Comparison of ENCODE assay signal across 18 cellular contexts in the genomic region with DNA sequence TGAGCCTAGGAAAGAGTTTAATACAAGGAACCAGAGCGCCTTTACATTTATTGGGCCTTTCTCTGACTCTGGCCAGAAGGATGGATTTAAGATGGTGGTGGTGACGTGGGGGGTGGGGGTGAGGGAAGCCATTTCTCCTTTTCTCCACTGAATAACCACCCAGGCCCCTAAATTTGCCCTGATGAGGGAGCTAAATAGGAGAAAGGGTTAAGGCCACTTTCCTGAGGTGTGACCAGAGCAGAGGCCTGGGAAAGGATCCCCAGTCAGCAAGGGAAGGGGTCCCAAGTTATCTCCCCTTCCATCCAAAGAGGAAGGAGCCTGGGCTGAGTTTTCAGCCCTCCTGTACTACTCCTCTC. TPM values are rescaled to one million over a fixed set of nuclear protein-coding genes. Genes with fewer than 3 reads are reported as not detected.
DNase-seq lines count a peak whose midpoint lies in the region; ATAC-seq, FAIRE-seq and TF ChIP-seq lines count a peak whose summit lies in the region.
"Had no signal": no experiment of that assay in that cellular context is flagged by ENCODE, and none has a peak within 500 bp of the region (broad histone marks: within the 10 kb centered on the region; RNA-seq: fewer than 3 reads in every experiment).

No MANE protein-coding gene starts in this region.

- TF ChIP-seq RAD21 in K562 (CRISPR knock-in tag; conservative IDR thresholded peaks at IDR 0.05 in 1 of 2, IDR thresholded peaks at IDR 0.05 in 1 of 2), result no peak

- no peak for TF ChIP-seq EP300 in K562 (IDR thresholded peaks at IDR 0.05; ENCODE audit: low read length)

- no peaks in the 10 kb centered on the region for H3F3A ChIP-seq in Loucy (ENCODE audit: low read depth)

- no peaks in the 10 kb centered on the region for H3K9me3 Mint-ChIP-seq in activated CD4-positive, alpha-beta memory T cell treated with anti-CD3 and anti-CD28 coated beads for 36 hours
- no peaks in the 10 kb centered on the region for H3K9me3 Mint-ChIP-seq in activated CD4-positive, alpha-beta memory T cell treated with anti-CD3 and anti-CD28 coated beads, Interleukin-2, amount 10 ng/mL, durations not matched to agents 7 days and 5 days
- no peaks in the 10 kb centered on the region for H3K9me3 Mint-ChIP-seq in nephron progenitor cell
- H3K9me3 Mint-ChIP-seq in CD4-positive, alpha-beta T cell, result no peaks in the 10 kb centered on the region
- H3K9me3 Mint-ChIP-seq: stimulated activated memory B cell treated with anti-CD40 and anti-IgM and Interleukin-4, amounts not matched to agents 10 μg/mL and 1 μg/mL and 100 μg/mL, for 72 hours had no signal

- H3K4me3 ChIP-seq in Loucy (ENCODE audit: low read length, poor library complexity, severe bottlenecking) (peak overlapping the region; percentile 89), K562 (peak overlapping the region; percentile 97)

- peaks cover 28% of the 10 kb centered on the region for H3K27me3 ChIP-seq in Loucy (ENCODE audit: insufficient read depth, low read length, poor library complexity, severe bottlenecking)
- H3K27me3 ChIP-seq in K562 (ENCODE audit: control insufficient read depth in 2 of 2, insufficient read depth in 2 of 2, low read length in 2 of 2), result no peaks in the 10 kb centered on the region
- peaks cover 98% of the 10 kb centered on the region for H3K27me3 ChIP-seq in CD4-positive, alpha-beta T cell (ENCODE audit: control insufficient read depth, insufficient read depth, low read length)

- WGBS in K562 (ENCODE audit: insufficient coverage, low coverage, missing lambda C conversion rate), result 25% methylated on average over 1 of the region's 2 CpGs

- peak; percentile 0 for ATAC-seq in K562
- ATAC-seq in CD4-positive, alpha-beta T cell (ENCODE audit: poor library complexity), result no peak
- ATAC-seq: heart left ventricle; stimulated activated memory B cell treated with anti-CD40 and anti-IgM and Interleukin-4, amounts not matched to agents 10 μg/mL and 1 μg/mL and 100 μg/mL, for 72 hours had no signal

- H3K36me3 ChIP-seq in Loucy (ENCODE audit: insufficient read depth, low read length) (peaks cover 4% of the 10 kb centered on the region; the same call in 1 of the 2 replicates), K562 (ENCODE audit: control insufficient read depth, insufficient read depth, low read length) (peaks cover 26% of the 10 kb centered on the region)
- H3K36me3 ChIP-seq: HAP-1, heart left ventricle, lower lobe of right lung, tibial nerve had no signal

- intact Hi-C loops in activated CD4-positive, alpha-beta memory T cell treated with anti-CD3 and anti-CD28 coated beads for 36 hours (cut with micrococcal nuclease), result no loop called here
- intact Hi-C loops in K562 (cut with micrococcal nuclease), result loop anchor here (2.0 to 5.0 kb wide), 2 partner anchors 80 to 370 kb away; a partner anchor contains a TSS
- intact Hi-C loops in CD4-positive, alpha-beta T cell (cut with DNase I, micrococcal nuclease), result no loop called here

- H3K79me2 ChIP-seq in Loucy (ENCODE audit: insufficient read depth, low read length) (peaks cover 98% of the 10 kb centered on the region), K562 (ENCODE audit: control insufficient read depth, insufficient read depth, low read length) (peaks cover 88% of the 10 kb centered on the region)

- H3K27me3 Mint-ChIP-seq in activated CD4-positive, alpha-beta memory T cell treated with anti-CD3 and anti-CD28 coated beads for 36 hours, result peaks cover 73% of the 10 kb centered on the region
- H3K27me3 Mint-ChIP-seq in activated CD4-positive, alpha-beta memory T cell treated with anti-CD3 and anti-CD28 coated beads, Interleukin-2, amount 10 ng/mL, durations not matched to agents 7 days and 5 days, result peaks cover 93% of the 10 kb centered on the region
- peaks cover 18% of the 10 kb centered on the region for H3K27me3 Mint-ChIP-seq in nephron progenitor cell (ENCODE audit: low read depth, poor library complexity)
- H3K27me3 Mint-ChIP-seq in CD4-positive, alpha-beta T cell, result peaks cover 99% of the 10 kb centered on the region

- peak overlapping the region; percentile 97 for H3K27ac ChIP-seq in K562 (ENCODE audit: extremely low read depth, low read depth, low read length)
- H3K27ac ChIP-seq in CD4-positive, alpha-beta T cell (ENCODE audit: low read depth, low read length), result no peak overlapping the region
- H3K27ac ChIP-seq: heart left ventricle, lower lobe of right lung, VCaP had no signal

- no TSS peak for BruUV-seq in K562 (replicated peaks; lab: Mats Ljungman, UMichigan)

- peaks cover 24% of the 10 kb centered on the region for H4K20me1 ChIP-seq in Loucy (ENCODE audit: insufficient read depth, low read length, poor library complexity, severe bottlenecking)
- H4K20me1 ChIP-seq in K562 (replicated peaks; ENCODE audit: control insufficient read depth, insufficient read depth, low read length), result peaks cover 26% of the 10 kb centered on the region

- H3K4me2 ChIP-seq in Loucy (ENCODE audit: low read depth, low read length, poor library complexity, severe bottlenecking), result peak overlapping the region; percentile 95
- H3K4me2 ChIP-seq in K562 (ENCODE audit: insufficient read depth, low read length), result peak overlapping the region; percentile 99

- no peaks in the 10 kb centered on the region for H3K9me1 ChIP-seq in K562 (ENCODE audit: control insufficient read depth, insufficient read depth, low read length)

- no peaks in the 10 kb centered on the region for H3K9me2 ChIP-seq in Loucy (replicated peaks; ENCODE audit: low read depth, low read length)

- TF ChIP-seq CTCF in Loucy (conservative IDR thresholded peaks at IDR 0.05; ENCODE audit: low read length), result no peak
- TF ChIP-seq CTCF in K562 (IDR thresholded peaks at IDR 0.05 in 2 of 3, conservative IDR thresholded peaks at IDR 0.05 in 1 of 3; ENCODE audit: insufficient read depth in 2 of 3, low read depth in 1 of 3, low read length in 3 of 3), result no peak
- TF ChIP-seq CTCF in nephron progenitor cell (IDR thresholded peaks at IDR 0.05), result no peak
- TF ChIP-seq CTCF in CD4-positive, alpha-beta T cell (IDR thresholded peaks at IDR 0.05), result no peak

- H3K36me3 Mint-ChIP-seq in activated CD4-positive, alpha-beta memory T cell treated with anti-CD3 and anti-CD28 coated beads for 36 hours, result no peaks in the 10 kb centered on the region
- no peaks in the 10 kb centered on the region for H3K36me3 Mint-ChIP-seq in activated CD4-positive, alpha-beta memory T cell treated with anti-CD3 and anti-CD28 coated beads, Interleukin-2, amount 10 ng/mL, durations not matched to agents 7 days and 5 days (ENCODE audit: low read depth)
- H3K36me3 Mint-ChIP-seq in nephron progenitor cell (ENCODE audit: low read depth), result peaks cover 45% of the 10 kb centered on the region
- H3K36me3 Mint-ChIP-seq in CD4-positive, alpha-beta T cell (ENCODE audit: low read depth), result no peaks in the 10 kb centered on the region
- H3K36me3 Mint-ChIP-seq: stimulated activated memory B cell treated with anti-CD40 and anti-IgM and Interleukin-4, amounts not matched to agents 10 μg/mL and 1 μg/mL and 100 μg/mL, for 72 hours had no signal

- H3K4me1 Mint-ChIP-seq in activated CD4-positive, alpha-beta memory T cell treated with anti-CD3 and anti-CD28 coated beads for 36 hours (ENCODE audit: low read depth), result peaks cover 8% of the 10 kb centered on the region
- peaks cover 20% of the 10 kb centered on the region for H3K4me1 Mint-ChIP-seq in activated CD4-positive, alpha-beta memory T cell treated with anti-CD3 and anti-CD28 coated beads, Interleukin-2, amount 10 ng/mL, durations not matched to agents 7 days and 5 days
- H3K4me1 Mint-ChIP-seq in nephron progenitor cell, result peaks cover 72% of the 10 kb centered on the region
- peaks cover 16% of the 10 kb centered on the region for H3K4me1 Mint-ChIP-seq in CD4-positive, alpha-beta T cell (ENCODE audit: low read depth)

- H3K4me1 ChIP-seq in Loucy (ENCODE audit: insufficient read depth, low read length, poor library complexity, severe bottlenecking) (peaks cover 48% of the 10 kb centered on the region), K562 (replicated peaks in 1 of 2; ENCODE audit: control insufficient read depth in 2 of 2, insufficient read depth in 2 of 2, low read length in 2 of 2) (peaks cover 39 to 62% of the 10 kb centered on the region in 2 experiments)
- H3K4me1 ChIP-seq: HAP-1 had no signal

- H3K9me3 ChIP-seq in Loucy (ENCODE audit: insufficient read depth, low read depth, low read length) (no peaks in the 10 kb centered on the region), K562 (replicated peaks; ENCODE audit: control insufficient read depth, insufficient read depth, low read depth, low read length) (no peaks in the 10 kb centered on the region)
- H3K9me3 ChIP-seq in CD4-positive, alpha-beta T cell (ENCODE audit: control insufficient read depth, low read length), result no peaks in the 10 kb centered on the region
- H3K9me3 ChIP-seq: HAP-1, heart left ventricle, lower lobe of right lung, tibial nerve had no signal

- FAIRE-seq in K562 (lab: Jason Lieb, UNC) (no peak), GM19239 (lab: Jason Lieb, UNC) (no peak)
- FAIRE-seq: A204.1 had no signal

- POLR2A ChIA-PET in activated CD4-positive, alpha-beta memory T cell treated with anti-CD3 and anti-CD28 coated beads for 36 hours (lab: Charles Lee), result no interaction called here
- POLR2A ChIA-PET in activated CD4-positive, alpha-beta memory T cell treated with anti-CD3 and anti-CD28 coated beads, Interleukin-2, amount 10 ng/mL, durations not matched to agents 7 days and 5 days (lab: Charles Lee), result interaction anchor here (1.0 kb wide), 1 partner anchor 17 kb away, joined by 4 read pairs; no protein-coding TSS in a partner anchor
- POLR2A ChIA-PET in K562 (lab: Yijun Ruan, JAX), result interaction anchor here (0.6 to 4.0 kb wide), 4 partner anchors 9 to 610 kb away, joined by 3 to 43 read pairs (median 13); no protein-coding TSS in a partner anchor
- POLR2A ChIA-PET in CD4-positive, alpha-beta T cell (lab: Charles Lee), result interaction anchor here (1.3 to 1.8 kb wide), 2 partner anchors 9 kb away, joined by 4 read pairs; no protein-coding TSS in a partner anchor

- in situ Hi-C loops in K562 (cut with MboI), result loop anchor here (10.0 kb wide), 1 partner anchor 592 kb away; a partner anchor contains a TSS

- H3K4me3 Mint-ChIP-seq in activated CD4-positive, alpha-beta memory T cell treated with anti-CD3 and anti-CD28 coated beads for 36 hours, result peak overlapping the region; percentile 77
- H3K4me3 Mint-ChIP-seq in activated CD4-positive, alpha-beta memory T cell treated with anti-CD3 and anti-CD28 coated beads, Interleukin-2, amount 10 ng/mL, durations not matched to agents 7 days and 5 days, result no peak overlapping the region
- peak overlapping the region; percentile 99 for H3K4me3 Mint-ChIP-seq in nephron progenitor cell
- H3K4me3 Mint-ChIP-seq in CD4-positive, alpha-beta T cell, result no peak overlapping the region
- H3K4me3 Mint-ChIP-seq: stimulated activated memory B cell treated with anti-CD40 and anti-IgM and Interleukin-4, amounts not matched to agents 10 μg/mL and 1 μg/mL and 100 μg/mL, for 72 hours had no signal

- no peak for DNase-seq in activated CD4-positive, alpha-beta memory T cell treated with anti-CD3 and anti-CD28 coated beads for 36 hours
- no peak for DNase-seq in activated CD4-positive, alpha-beta memory T cell treated with anti-CD3 and anti-CD28 coated beads, Interleukin-2, amount 10 ng/mL, durations not matched to agents 7 days and 5 days
- peak in 1 of 4 experiments; percentile 53 for DNase-seq in K562 (ENCODE audit: extremely low read depth in 1 of 4, low spot score in 3 of 4)
- peak; percentile 25 for DNase-seq in nephron progenitor cell
- DNase-seq in GM19239 (ENCODE audit: insufficient read length, low spot score), result no peak
- no peak for DNase-seq in CD4-positive, alpha-beta T cell
- DNase-seq in NCI-H2196 treated with DMSO at 0.1 percent for 48 hours (lab: John Stamatoyannopoulos, UW; ENCODE audit: unreplicated experiment), result no peak
- DNase-seq: heart left ventricle, lower lobe of right lung, NCI-H2227 treated with DMSO at 0.1 percent for 48 hours had no signal

- no peak overlapping the region for H2AFZ ChIP-seq in Loucy (ENCODE audit: low read length)
- H2AFZ ChIP-seq in K562 (ENCODE audit: low read depth, low read length), result peak overlapping the region; percentile 73; the same call in 1 of the 2 replicates

- no peak overlapping the region for H3K27ac Mint-ChIP-seq in activated CD4-positive, alpha-beta memory T cell treated with anti-CD3 and anti-CD28 coated beads for 36 hours
- H3K27ac Mint-ChIP-seq in activated CD4-positive, alpha-beta memory T cell treated with anti-CD3 and anti-CD28 coated beads, Interleukin-2, amount 10 ng/mL, durations not matched to agents 7 days and 5 days, result no peak overlapping the region
- peak overlapping the region; percentile 99 for H3K27ac Mint-ChIP-seq in nephron progenitor cell
- no peak overlapping the region for H3K27ac Mint-ChIP-seq in CD4-positive, alpha-beta T cell
- H3K27ac Mint-ChIP-seq: stimulated activated memory B cell treated with anti-CD40 and anti-IgM and Interleukin-4, amounts not matched to agents 10 μg/mL and 1 μg/mL and 100 μg/mL, for 72 hours had no signal

- no peak for TF ChIP-seq POLR2A in K562 (conservative IDR thresholded peaks at IDR 0.05)

- H3K9ac ChIP-seq in Loucy (ENCODE audit: low read depth, low read length, poor library complexity, severe bottlenecking), result peak overlapping the region; percentile 98
- peak overlapping the region; percentile 91 to 95; a peak in 3 of 4 replicates for H3K9ac ChIP-seq in K562 (ENCODE audit: insufficient read depth in 1 of 2, low read depth in 2 of 2, low read length in 2 of 2)

- CTCF ChIA-PET in activated CD4-positive, alpha-beta memory T cell treated with anti-CD3 and anti-CD28 coated beads for 36 hours (lab: Charles Lee), result interaction anchor here (1.1 to 4.5 kb wide), 2 partner anchors 8 to 9 kb away, joined by 5 to 50 read pairs; no protein-coding TSS in a partner anchor
- CTCF ChIA-PET in activated CD4-positive, alpha-beta memory T cell treated with anti-CD3 and anti-CD28 coated beads, Interleukin-2, amount 10 ng/mL, durations not matched to agents 7 days and 5 days (lab: Charles Lee), result interaction anchor here (0.6 to 1.1 kb wide), 3 partner anchors 9 to 276 kb away, joined by 3 to 4 read pairs (median 3); no protein-coding TSS in a partner anchor
- CTCF ChIA-PET in K562 (lab: Yijun Ruan, JAX; ENCODE audit: low intra/inter-chr PET ratio), result no interaction called here
- CTCF ChIA-PET in CD4-positive, alpha-beta T cell (lab: Charles Lee), result interaction anchor here (3.1 kb wide), 1 partner anchor 10 kb away, joined by 19 read pairs; no protein-coding TSS in a partner anchor

RNA-seq across cellular contexts. Expression of a gene that starts 1.1 kb away (rescaled TPM):
- total RNA-seq in activated CD4-positive, alpha-beta memory T cell treated with anti-CD3 and anti-CD28 coated beads for 36 hours, result 1 to 10 TPM; 1.4 to 1.5 TPM
- total RNA-seq in activated CD4-positive, alpha-beta memory T cell treated with anti-CD3 and anti-CD28 coated beads, Interleukin-2, amount 10 ng/mL, durations not matched to agents 7 days and 5 days, result 1 to 10 TPM in 1 of 2 experiments, under 1 TPM in 1; 0.88 to 1.4 TPM
- total RNA-seq in K562 (2011; cell fraction: chromatin; rRNA removed; ENCODE audit: low replicate concordance), result 92.5 and 108 TPM in 2 replicates
- 55.1 and 62.2 TPM in 2 replicates for total RNA-seq in K562 (2011; cell fraction: nucleolus; rRNA removed)
- total RNA-seq in K562 (2011; cell fraction: nucleoplasm; rRNA removed), result 83.2 and 118 TPM in 2 replicates
- total RNA-seq in K562 (2014; rRNA removed) (77.6 and 91.3 TPM in 2 replicates), K562 (2014; rRNA removed; fragmentation: Illumina TruSeq; extraction: Trizol) (64.8 and 71.4 TPM in 2 replicates), K562 (2015; rRNA removed; fragmentation: Illumina TruSeq; extraction: Trizol) (54.3 and 54.6 TPM in 2 replicates), K562 (2021) (136 and 146 TPM in 2 replicates)
- polyA plus RNA-seq in K562 (2011; rRNA removed) (104 and 141 TPM in 2 replicates), K562 (2014; fragmentation: Illumina TruSeq; extraction: Trizol) (187 and 196 TPM in 2 replicates), K562 (2014; fragmentation: Nextera tagmentation; extraction: Ambion mirVana) (1 to 10 TPM; 3.1 to 5.2 TPM), K562 (2014; rRNA removed) (136 and 145 TPM in 2 replicates)
- polyA plus RNA-seq in K562 (2011; cell fraction: cytosol; rRNA removed), result 113 and 142 TPM in 2 replicates
- 117 and 138 TPM in 2 replicates for polyA plus RNA-seq in K562 (2011; cell fraction: nucleus; rRNA removed)
- 89.9 and 176 TPM in 2 replicates for polyA plus RNA-seq in K562 (2012)
- 54.1 and 61.9 TPM in 2 replicates for polyA minus RNA-seq in K562 (2011; rRNA and poly(A)+ RNA removed)
- polyA minus RNA-seq in K562 (2011; cell fraction: cytosol; rRNA and poly(A)+ RNA removed), result 46.9 and 52.2 TPM in 2 replicates
- 28.9 and 46.7 TPM in 2 replicates for polyA minus RNA-seq in K562 (2011; cell fraction: nucleus; rRNA and poly(A)+ RNA removed)
- not detected for total RNA-seq in CD4-positive, alpha-beta T cell
- total RNA-seq: heart left ventricle, lower lobe of right lung had no signal
- polyA plus RNA-seq: heart left ventricle, neural cell had no signal

RNA-seq across cellular contexts. Expression of a gene that starts 12.1 kb away (rescaled TPM):
- total RNA-seq in activated CD4-positive, alpha-beta memory T cell treated with anti-CD3 and anti-CD28 coated beads for 36 hours, result not detected
- total RNA-seq in activated CD4-positive, alpha-beta memory T cell treated with anti-CD3 and anti-CD28 coated beads, Interleukin-2, amount 10 ng/mL, durations not matched to agents 7 days and 5 days, result not detected
- 13.9 and 15.4 TPM in 2 replicates for total RNA-seq in K562 (2011; cell fraction: chromatin; rRNA removed; ENCODE audit: low replicate concordance)
- total RNA-seq in K562 (2011; cell fraction: nucleolus; rRNA removed), result 8.9 and 11.7 TPM in 2 replicates
- total RNA-seq in K562 (2011; cell fraction: nucleoplasm; rRNA removed), result 12.5 and 25.9 TPM in 2 replicates
- total RNA-seq in K562 (2014; rRNA removed) (5.1 and 9.3 TPM in 2 replicates), K562 (2014; rRNA removed; fragmentation: Illumina TruSeq; extraction: Trizol) (1.5 and 2.9 TPM in 2 replicates), K562 (2015; rRNA removed; fragmentation: Illumina TruSeq; extraction: Trizol) (2.1 and 2.5 TPM in 2 replicates), K562 (2021) (14.9 and 17.7 TPM in 2 replicates)
- polyA plus RNA-seq in K562 (2011; rRNA removed) (3.6 and 4.6 TPM in 2 replicates), K562 (2014; fragmentation: Illumina TruSeq; extraction: Trizol) (7.0 and 8.3 TPM in 2 replicates), K562 (2014; fragmentation: Nextera tagmentation; extraction: Ambion mirVana) (1 to 10 TPM in 1 of 2 experiments, under 1 TPM in 1; 0.52 to 1.2 TPM), K562 (2014; rRNA removed) (18.8 and 23.8 TPM in 2 replicates)
- polyA plus RNA-seq in K562 (2011; cell fraction: cytosol; rRNA removed), result 7.3 and 10.8 TPM in 2 replicates
- 16.6 and 22.3 TPM in 2 replicates for polyA plus RNA-seq in K562 (2011; cell fraction: nucleus; rRNA removed)
- polyA plus RNA-seq in K562 (2012), result 5.9 and 20.0 TPM in 2 replicates
- 1.8 and 2.2 TPM in 2 replicates for polyA minus RNA-seq in K562 (2011; rRNA and poly(A)+ RNA removed)
- 2.4 and 7.1 TPM in 2 replicates for polyA minus RNA-seq in K562 (2011; cell fraction: cytosol; rRNA and poly(A)+ RNA removed)
- 3.1 and 4.2 TPM in 2 replicates for polyA minus RNA-seq in K562 (2011; cell fraction: nucleus; rRNA and poly(A)+ RNA removed)
- not detected for total RNA-seq in CD4-positive, alpha-beta T cell
- total RNA-seq: heart left ventricle had no signal
- polyA plus RNA-seq: heart left ventricle, neural cell had no signal

RNA-seq across cellular contexts. Expression of a gene that starts 16.4 kb away (rescaled TPM):
- under 1 TPM; 0.36 to 0.44 TPM for total RNA-seq in activated CD4-positive, alpha-beta memory T cell treated with anti-CD3 and anti-CD28 coated beads for 36 hours
- 1 to 10 TPM; 1.6 to 1.7 TPM for total RNA-seq in activated CD4-positive, alpha-beta memory T cell treated with anti-CD3 and anti-CD28 coated beads, Interleukin-2, amount 10 ng/mL, durations not matched to agents 7 days and 5 days
- total RNA-seq in K562 (2011; cell fraction: chromatin; rRNA removed; ENCODE audit: low replicate concordance), result 1.4 and 3.5 TPM in 2 replicates
- total RNA-seq in K562 (2011; cell fraction: nucleolus; rRNA removed), result 0.79 and 1.5 TPM in 2 replicates
- total RNA-seq in K562 (2011; cell fraction: nucleoplasm; rRNA removed), result 2.1 TPM in 2 replicates
- total RNA-seq in K562 (2014; rRNA removed) (8.3 and 11.0 TPM in 2 replicates), K562 (2014; rRNA removed; fragmentation: Illumina TruSeq; extraction: Trizol) (13.5 and 14.7 TPM in 2 replicates), K562 (2015; rRNA removed; fragmentation: Illumina TruSeq; extraction: Trizol) (14.8 and 16.7 TPM in 2 replicates), K562 (2021) (8.2 and 10.8 TPM in 2 replicates)
- polyA plus RNA-seq in K562 (2011; rRNA removed) (5.5 and 5.9 TPM in 2 replicates), K562 (2014; fragmentation: Illumina TruSeq; extraction: Trizol) (10.3 and 11.6 TPM in 2 replicates), K562 (2014; fragmentation: Nextera tagmentation; extraction: Ambion mirVana) (1 to 10 TPM; 5.7 to 5.8 TPM), K562 (2014; rRNA removed) (11.1 and 13.9 TPM in 2 replicates)
- 8.3 and 8.4 TPM in 2 replicates for polyA plus RNA-seq in K562 (2011; cell fraction: cytosol; rRNA removed)
- polyA plus RNA-seq in K562 (2011; cell fraction: nucleus; rRNA removed), result 2.7 and 3.9 TPM in 2 replicates
- 10.4 and 16.5 TPM in 2 replicates for polyA plus RNA-seq in K562 (2012)
- polyA minus RNA-seq in K562 (2011; rRNA and poly(A)+ RNA removed), result 1.9 and 2.5 TPM in 2 replicates
- polyA minus RNA-seq in K562 (2011; cell fraction: cytosol; rRNA and poly(A)+ RNA removed), result 2.9 and 3.5 TPM in 2 replicates
- polyA minus RNA-seq in K562 (2011; cell fraction: nucleus; rRNA and poly(A)+ RNA removed), result 0.67 and 2.3 TPM in 2 replicates
- total RNA-seq in CD4-positive, alpha-beta T cell, result not detected
- polyA plus RNA-seq: neural cell had no signal

RNA-seq across cellular contexts. Expression of a gene that starts 22.4 kb away (rescaled TPM):
- total RNA-seq in activated CD4-positive, alpha-beta memory T cell treated with anti-CD3 and anti-CD28 coated beads for 36 hours, result under 1 TPM; 0.21 to 0.22 TPM
- total RNA-seq in activated CD4-positive, alpha-beta memory T cell treated with anti-CD3 and anti-CD28 coated beads, Interleukin-2, amount 10 ng/mL, durations not matched to agents 7 days and 5 days, result under 1 TPM; 0.60 to 0.68 TPM
- 18.7 and 26.2 TPM in 2 replicates for total RNA-seq in K562 (2011; cell fraction: chromatin; rRNA removed; ENCODE audit: low replicate concordance)
- 10.4 and 11.2 TPM in 2 replicates for total RNA-seq in K562 (2011; cell fraction: nucleolus; rRNA removed)
- 12.0 and 17.8 TPM in 2 replicates for total RNA-seq in K562 (2011; cell fraction: nucleoplasm; rRNA removed)
- total RNA-seq in K562 (2014; rRNA removed) (6.5 and 9.1 TPM in 2 replicates), K562 (2014; rRNA removed; fragmentation: Illumina TruSeq; extraction: Trizol) (3.9 and 4.9 TPM in 2 replicates), K562 (2015; rRNA removed; fragmentation: Illumina TruSeq; extraction: Trizol) (7.3 and 7.5 TPM in 2 replicates), K562 (2021) (10.6 and 14.2 TPM in 2 replicates)
- polyA plus RNA-seq in K562 (2011; rRNA removed) (2.3 and 3.0 TPM in 2 replicates), K562 (2014; fragmentation: Illumina TruSeq; extraction: Trizol) (4.0 and 7.7 TPM in 2 replicates), K562 (2014; fragmentation: Nextera tagmentation; extraction: Ambion mirVana) (1 to 10 TPM; 1.2 to 1.9 TPM), K562 (2014; rRNA removed) (13.7 and 14.8 TPM in 2 replicates)
- 3.7 and 4.0 TPM in 2 replicates for polyA plus RNA-seq in K562 (2011; cell fraction: cytosol; rRNA removed)
- 16.7 and 17.3 TPM in 2 replicates for polyA plus RNA-seq in K562 (2011; cell fraction: nucleus; rRNA removed)
- polyA plus RNA-seq in K562 (2012), result 9.7 and 11.7 TPM in 2 replicates
- polyA minus RNA-seq in K562 (2011; rRNA and poly(A)+ RNA removed), result 0.42 and 0.63 TPM in 2 replicates
- 1.3 TPM in 1 of 2 replicates, not detected in the other for polyA minus RNA-seq in K562 (2011; cell fraction: cytosol; rRNA and poly(A)+ RNA removed)
- 3.5 and 8.1 TPM in 2 replicates for polyA minus RNA-seq in K562 (2011; cell fraction: nucleus; rRNA and poly(A)+ RNA removed)
- total RNA-seq in CD4-positive, alpha-beta T cell, result not detected
- polyA plus RNA-seq: neural cell had no signal

RNA-seq across cellular contexts. Expression of a gene that starts 33.6 kb away (rescaled TPM):
- total RNA-seq in activated CD4-positive, alpha-beta memory T cell treated with anti-CD3 and anti-CD28 coated beads for 36 hours, result not detected
- under 1 TPM in 1 of 2 experiments, not detected in 1; 0.20 TPM for total RNA-seq in activated CD4-positive, alpha-beta memory T cell treated with anti-CD3 and anti-CD28 coated beads, Interleukin-2, amount 10 ng/mL, durations not matched to agents 7 days and 5 days
- total RNA-seq in K562 (2011; cell fraction: chromatin; rRNA removed; ENCODE audit: low replicate concordance), result 4.9 and 5.1 TPM in 2 replicates
- 1.8 and 2.0 TPM in 2 replicates for total RNA-seq in K562 (2011; cell fraction: nucleolus; rRNA removed)
- total RNA-seq in K562 (2011; cell fraction: nucleoplasm; rRNA removed), result 2.4 and 3.7 TPM in 2 replicates
- total RNA-seq in K562 (2014; rRNA removed), result 0.27 and 0.57 TPM in 2 replicates
- total RNA-seq in K562 (2014; rRNA removed; fragmentation: Illumina TruSeq; extraction: Trizol), result 0.38 and 0.65 TPM in 2 replicates
- 0.75 and 0.80 TPM in 2 replicates for total RNA-seq in K562 (2015; rRNA removed; fragmentation: Illumina TruSeq; extraction: Trizol)
- 2.4 and 2.6 TPM in 2 replicates for total RNA-seq in K562 (2021)
- polyA plus RNA-seq in K562 (2011; rRNA removed), result 0.36 and 0.87 TPM in 2 replicates
- polyA plus RNA-seq in K562 (2011; cell fraction: cytosol; rRNA removed), result 0.36 and 0.52 TPM in 2 replicates
- polyA plus RNA-seq in K562 (2011; cell fraction: nucleus; rRNA removed), result 3.7 TPM in 2 replicates
- polyA plus RNA-seq in K562 (2012), result 2.9 and 6.4 TPM in 2 replicates
- polyA plus RNA-seq in K562 (2014; fragmentation: Illumina TruSeq; extraction: Trizol), result 1.4 and 1.5 TPM in 2 replicates
- polyA plus RNA-seq in K562 (2014; fragmentation: Nextera tagmentation; extraction: Ambion mirVana), result under 1 TPM; 0.24 to 0.25 TPM
- 2.7 and 3.2 TPM in 2 replicates for polyA plus RNA-seq in K562 (2014; rRNA removed)
- polyA minus RNA-seq in K562 (2011; rRNA and poly(A)+ RNA removed), result 0.11 and 0.15 TPM in 2 replicates
- 0.38 and 0.82 TPM in 2 replicates for polyA minus RNA-seq in K562 (2011; cell fraction: cytosol; rRNA and poly(A)+ RNA removed)
- 0.54 and 1.1 TPM in 2 replicates for polyA minus RNA-seq in K562 (2011; cell fraction: nucleus; rRNA and poly(A)+ RNA removed)
- total RNA-seq in CD4-positive, alpha-beta T cell, result not detected
- total RNA-seq: activated CD8-positive, alpha-beta memory T cell treated with anti-CD3 and anti-CD28 coated beads for 36 hours had no signal
- polyA plus RNA-seq: neural cell had no signal

Comparison
In these comparisons a context has a peak if more than half of its experiments do, and no peak if none do; other contexts are left out.
1. H3K4me3 Mint-ChIP-seq: peak in activated CD4-positive, alpha-beta memory T cell treated with anti-CD3 and anti-CD28 coated beads for 36 hours (single experiment) and nephron progenitor cell (single experiment); none in activated CD4-positive, alpha-beta memory T cell treated with anti-CD3 and anti-CD28 coated beads, Interleukin-2, amount 10 ng/mL, durations not matched to agents 7 days and 5 days (single experiment) and CD4-positive, alpha-beta T cell (single experiment).
2. RNA of a gene that starts 1.1 kb away (total RNA-seq): 54.3 to 146 TPM in K562; 1.4 to 1.5 TPM in activated CD4-positive, alpha-beta memory T cell treated with anti-CD3 and anti-CD28 coated beads for 36 hours, 0.88 to 1.4 TPM in activated CD4-positive, alpha-beta memory T cell treated with anti-CD3 and anti-CD28 coated beads, Interleukin-2, amount 10 ng/mL, durations not matched to agents 7 days and 5 days and not detected in CD4-positive, alpha-beta T cell; every median in the first group is over 10 times any median in the second.